1 cellular context compared by ENCODE assay signal in genomic region chr22:36907464-36907863, GRCh38.
TF ChIP-seq lines count a peak whose summit lies in the region.

No MANE protein-coding gene starts in this region.

TF ChIP-seq in K562, 482 proteins besides CTCF, POLR2A, EP300 and RAD21:
- TF ChIP-seq HLTF (IDR thresholded peaks at IDR 0.05): no peak
- TF ChIP-seq, protein P1, sequence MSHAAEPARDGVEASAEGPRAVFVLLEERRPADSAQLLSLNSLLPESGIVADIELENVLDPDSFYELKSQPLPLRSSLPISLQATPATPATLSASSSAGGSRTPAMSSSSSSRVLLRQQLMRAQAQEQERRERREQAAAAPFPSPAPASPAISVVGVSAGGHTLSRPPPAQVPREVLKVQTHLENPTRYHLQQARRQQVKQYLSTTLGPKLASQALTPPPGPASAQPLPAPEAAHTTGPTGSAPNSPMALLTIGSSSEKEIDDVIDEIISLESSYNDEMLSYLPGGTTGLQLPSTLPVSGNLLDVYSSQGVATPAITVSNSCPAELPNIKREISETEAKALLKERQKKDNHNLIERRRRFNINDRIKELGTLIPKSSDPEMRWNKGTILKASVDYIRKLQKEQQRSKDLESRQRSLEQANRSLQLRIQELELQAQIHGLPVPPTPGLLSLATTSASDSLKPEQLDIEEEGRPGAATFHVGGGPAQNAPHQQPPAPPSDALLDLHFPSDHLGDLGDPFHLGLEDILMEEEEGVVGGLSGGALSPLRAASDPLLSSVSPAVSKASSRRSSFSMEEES (CRISPR knock-in tag; IDR thresholded peaks at IDR 0.05): peak; percentile 91
- TF ChIP-seq ZNF408 (CRISPR knock-in tag; IDR thresholded peaks at IDR 0.05; ENCODE audit: low read depth): no peak
- TF ChIP-seq ZNF165 (CRISPR knock-in tag; IDR thresholded peaks at IDR 0.05; ENCODE audit: borderline replicate concordance): 0 out of 2 replicates have a peak, but pooled peaks have one; percentile 9
TF ChIP-seq in K562: peak in this region for 2.
